8 cellular contexts compared by ENCODE assay signal in genomic region chr13:99542788-99543406, GRCh38. TPM values are rescaled to one million over a fixed set of nuclear protein-coding genes. Genes with fewer than 3 reads are reported as not detected.
A peak's percentile ranks its signal among the peaks of the same experiment; 100 is the strongest.
DNase-seq lines count a peak whose midpoint lies in the region; ATAC-seq lines count a peak whose summit lies in the region.

No MANE protein-coding gene starts in this region.

- peak; percentile 72 for DNase-seq in activated CD4-positive, alpha-beta T cell treated with anti-CD3 and anti-CD28 coated beads for 36 hours
- DNase-seq in activated CD4-positive, alpha-beta T cell treated with anti-CD3 and anti-CD28 coated beads, Interleukin-2, amount 50 U/mL, for 4 hours, result no peak
- peak; percentile 52 to 70 for DNase-seq in activated T-cell treated with anti-CD3 and anti-CD28 coated beads, Interleukin-2, amount 50 U/mL, for 48 hours
- DNase-seq in stimulated activated CD4-positive, alpha-beta T cell treated with anti-CD3 and anti-CD28 coated beads, Interleukin-2, amount 100 ng/mL, for 48 hours, result peak; percentile 36 to 44
- DNase-seq in NOMO-1 treated with dmso at 0.1 percent for 144 hours (lab: John Stamatoyannopoulos, UW; ENCODE audit: unreplicated experiment) (no peak), DMS153 (lab: John Stamatoyannopoulos, UW) (no peak), AML-193 (lab: John Stamatoyannopoulos, UW) (no peak)

- ATAC-seq in activated CD4-positive, alpha-beta T cell treated with anti-CD3 and anti-CD28 coated beads for 36 hours, result peak; percentile 98
- ATAC-seq in HG03025 (IDR thresholded peaks at IDR 0.05; ENCODE audit: low FRiP score, unreplicated experiment), result peak; percentile 99

- peak overlapping the region; percentile 10 for H3K27ac Mint-ChIP-seq in activated CD4-positive, alpha-beta T cell treated with anti-CD3 and anti-CD28 coated beads for 36 hours

- H3K36me3 Mint-ChIP-seq in activated CD4-positive, alpha-beta T cell treated with anti-CD3 and anti-CD28 coated beads for 36 hours (ENCODE audit: low read depth), result peaks cover 71% of the 10 kb centered on the region

- H3K4me1 Mint-ChIP-seq in activated CD4-positive, alpha-beta T cell treated with anti-CD3 and anti-CD28 coated beads for 36 hours, result peaks cover 52% of the 10 kb centered on the region

- POLR2A ChIA-PET in activated CD4-positive, alpha-beta T cell treated with anti-CD3 and anti-CD28 coated beads for 36 hours (lab: Charles Lee), result no interaction called here

- intact Hi-C loops in activated CD4-positive, alpha-beta T cell treated with anti-CD3 and anti-CD28 coated beads for 36 hours (cut with DNase I, micrococcal nuclease), result loop anchor here in 1 of 2 experiments (2.0 kb wide), 1 partner anchor 40 kb away; no protein-coding TSS in a partner anchor

- CTCF ChIA-PET in activated CD4-positive, alpha-beta T cell treated with anti-CD3 and anti-CD28 coated beads for 36 hours (lab: Charles Lee), result interaction anchor here (1.0 to 1.5 kb wide), 3 partner anchors 14 to 273 kb away, joined by 3 to 4 read pairs (median 3); no protein-coding TSS in a partner anchor

- H3K4me3 Mint-ChIP-seq in activated CD4-positive, alpha-beta T cell treated with anti-CD3 and anti-CD28 coated beads for 36 hours, result peak overlapping the region; percentile 3

- H3K9me3 Mint-ChIP-seq in activated CD4-positive, alpha-beta T cell treated with anti-CD3 and anti-CD28 coated beads for 36 hours (ENCODE audit: low read depth), result no peaks in the 10 kb centered on the region

- H3K27me3 Mint-ChIP-seq in activated CD4-positive, alpha-beta T cell treated with anti-CD3 and anti-CD28 coated beads for 36 hours, result no peaks in the 10 kb centered on the region

RNA-seq across cellular contexts. Expression of gene TM9SF2, which starts 41.6 kb away (rescaled TPM):
- 10 to 100 TPM; 51.8 to 53.4 TPM for total RNA-seq in activated CD4-positive, alpha-beta T cell treated with anti-CD3 and anti-CD28 coated beads for 36 hours

Comparison
In these comparisons a context has a peak if more than half of its experiments do, and no peak if none do; other contexts are left out.
1. DNase-seq: peak in activated CD4-positive, alpha-beta T cell treated with anti-CD3 and anti-CD28 coated beads for 36 hours (single experiment), activated T-cell treated with anti-CD3 and anti-CD28 coated beads, Interleukin-2, amount 50 U/mL, for 48 hours (2 of 2) and stimulated activated CD4-positive, alpha-beta T cell treated with anti-CD3 and anti-CD28 coated beads, Interleukin-2, amount 100 ng/mL, for 48 hours (2 of 2); none in activated CD4-positive, alpha-beta T cell treated with anti-CD3 and anti-CD28 coated beads, Interleukin-2, amount 50 U/mL, for 4 hours (0 of 2), NOMO-1 treated with dmso at 0.1 percent for 144 hours (single experiment), DMS153 (single experiment) and AML-193 (0 of 2).